25 cellular contexts compared by ENCODE assay signal in genomic region chr6:43793154-43793874, GRCh38. TPM values are rescaled to one million over a fixed set of nuclear protein-coding genes. Genes with fewer than 3 reads are reported as not detected.
DNase-seq lines count a peak whose midpoint lies in the region; ATAC-seq, FAIRE-seq and TF ChIP-seq lines count a peak whose summit lies in the region.
"Had no signal": no experiment of that assay in that cellular context is flagged by ENCODE, and none has a peak within 500 bp of the region (broad histone marks: within the 10 kb centered on the region; RNA-seq: fewer than 3 reads in every experiment).

No MANE protein-coding gene starts in this region.

- in situ Hi-C loops in K562 (cut with MboI) (no loop called here), transverse colon (cut with MboI; ENCODE audit: low pct_ligation_motif_present in 1 of 4, low pct_unique_long_range_greater_than_20kb in 1 of 4, low sequenced_read_pairs in 3 of 4) (no loop called here)

- TF ChIP-seq POLR2A in K562 (conservative IDR thresholded peaks at IDR 0.05) (no peak), transverse colon (IDR thresholded peaks at IDR 0.05) (no peak)

- no peak overlapping the region for H3K14ac ChIP-seq in trophoblast cell (ENCODE audit: low read length)

- H2AFZ ChIP-seq in K562 (ENCODE audit: low read depth, low read length) (no peak overlapping the region), trophoblast cell (ENCODE audit: insufficient read depth, low read length, poor library complexity) (no peak overlapping the region), Karpas-422 (ENCODE audit: low read length) (no peak overlapping the region)
- H2AFZ ChIP-seq: GM23248 had no signal

- TF ChIP-seq RAD21 in K562 (CRISPR knock-in tag; conservative IDR thresholded peaks at IDR 0.05 in 1 of 2, IDR thresholded peaks at IDR 0.05 in 1 of 2) = no peak

- H3K4me2 ChIP-seq in BLaER1 = peak overlapping the region; percentile 50; the same call in 1 of the 2 replicates
- no peak overlapping the region for H3K4me2 ChIP-seq in K562 (ENCODE audit: insufficient read depth, low read length)
- H3K4me2 ChIP-seq in trophoblast cell (ENCODE audit: low read length) = no peak overlapping the region
- no peak overlapping the region for H3K4me2 ChIP-seq in Karpas-422 (ENCODE audit: low read depth, low read length, poor library complexity, severe bottlenecking)

- no peak overlapping the region for H2BK120ac ChIP-seq in trophoblast cell (ENCODE audit: insufficient read depth, low read length, poor library complexity)

- H3K79me1 ChIP-seq in trophoblast cell (ENCODE audit: low read length) = peaks cover 15% of the 10 kb centered on the region

- H3K18ac ChIP-seq in trophoblast cell (ENCODE audit: low read length) = no peak overlapping the region

- ATAC-seq in K562 (no peak), right cardiac atrium (peak; percentile 2 to 3), GM21390 (IDR thresholded peaks at IDR 0.05; ENCODE audit: unreplicated experiment) (no peak)
- ATAC-seq: PC-3 had no signal

- no peak overlapping the region for H3K9ac ChIP-seq in BLaER1
- H3K9ac ChIP-seq in K562 (ENCODE audit: insufficient read depth in 1 of 2, low read depth in 2 of 2, low read length in 2 of 2) = peak overlapping the region in 1 of 2 experiments; percentile 66; a peak in 2 of 4 replicates
- H3K9ac ChIP-seq in trophoblast cell (ENCODE audit: low read length) = no peak overlapping the region
- H3K9ac ChIP-seq in Karpas-422 (ENCODE audit: low read length) = no peak overlapping the region
- H3K9ac ChIP-seq: GM23248 had no signal

- peak overlapping the region; percentile 15 for H2BK12ac ChIP-seq in trophoblast cell (ENCODE audit: low read length)

- H4K91ac ChIP-seq in trophoblast cell (ENCODE audit: low read depth, low read length) = peak overlapping the region; percentile 59

- H4K8ac ChIP-seq in trophoblast cell (ENCODE audit: low read depth, low read length) = no peak overlapping the region

- H3K9me2 ChIP-seq in Karpas-422 (replicated peaks; ENCODE audit: insufficient read depth, low read length) = no peaks in the 10 kb centered on the region

- H4K20me1 ChIP-seq in BLaER1 = no peaks in the 10 kb centered on the region
- H4K20me1 ChIP-seq in K562 (replicated peaks; ENCODE audit: control insufficient read depth, insufficient read depth, low read length) = no peaks in the 10 kb centered on the region
- no peaks in the 10 kb centered on the region for H4K20me1 ChIP-seq in Karpas-422 (ENCODE audit: insufficient read depth, low read depth, low read length)

- peak overlapping the region; percentile 46 for H3K27ac ChIP-seq in BLaER1
- H3K27ac ChIP-seq in K562 (ENCODE audit: extremely low read depth, low read depth, low read length) = no peak overlapping the region
- peak overlapping the region; percentile 30 for H3K27ac ChIP-seq in right cardiac atrium (ENCODE audit: low read length)
- no peak overlapping the region for H3K27ac ChIP-seq in trophoblast cell (ENCODE audit: low read depth, low read length)
- no peak overlapping the region for H3K27ac ChIP-seq in transverse colon
- H3K27ac ChIP-seq in Karpas-422 (ENCODE audit: low read length) = no peak overlapping the region
- H3K27ac ChIP-seq: GM23248, SJSA1 had no signal

- 31% methylated on average over 5 of the region's 5 CpGs for WGBS in K562 (ENCODE audit: insufficient coverage, low coverage, missing lambda C conversion rate)
- 69% methylated on average over 5 of the region's 5 CpGs for WGBS in right cardiac atrium
- WGBS in trophoblast cell (ENCODE audit: extremely low coverage, insufficient coverage, insufficient read length) = no CpG with 5 or more reads among the region's 5 CpGs
- 85% methylated on average over 5 of the region's 5 CpGs; no CpG with 5 or more reads in 1 of the 2 donors for WGBS in transverse colon (ENCODE audit: low coverage in 1 of 2), 2 donors

- H3K79me2 ChIP-seq in K562 (ENCODE audit: control insufficient read depth, insufficient read depth, low read length) = no peaks in the 10 kb centered on the region
- no peaks in the 10 kb centered on the region for H3K79me2 ChIP-seq in trophoblast cell (ENCODE audit: control insufficient read depth, insufficient read depth, low read length, poor library complexity)
- H3K79me2 ChIP-seq in Karpas-422 (ENCODE audit: low read length) = no peaks in the 10 kb centered on the region

- BruUV-seq in K562 (replicated peaks; lab: Mats Ljungman, UMichigan) = no TSS peak

- no peak for TF ChIP-seq EP300 in K562 (IDR thresholded peaks at IDR 0.05; ENCODE audit: low read length)
- TF ChIP-seq EP300 in transverse colon (IDR thresholded peaks at IDR 0.05; ENCODE audit: low read depth) = no peak

- no peak overlapping the region for H3K4ac ChIP-seq in trophoblast cell (ENCODE audit: low read depth, low read length)

- no peaks in the 10 kb centered on the region for H3K36me3 ChIP-seq in BLaER1
- no peaks in the 10 kb centered on the region for H3K36me3 ChIP-seq in K562 (ENCODE audit: control insufficient read depth, insufficient read depth, low read length)
- no peaks in the 10 kb centered on the region for H3K36me3 ChIP-seq in trophoblast cell (ENCODE audit: control insufficient read depth in 1 of 2, insufficient read depth in 2 of 2, low read length in 2 of 2)
- no peaks in the 10 kb centered on the region for H3K36me3 ChIP-seq in transverse colon
- no peaks in the 10 kb centered on the region for H3K36me3 ChIP-seq in Karpas-422 (ENCODE audit: insufficient read depth, low read length)
- H3K36me3 ChIP-seq: SJSA1 had no signal

- TF ChIP-seq CTCF in K562 (IDR thresholded peaks at IDR 0.05 in 2 of 3, conservative IDR thresholded peaks at IDR 0.05 in 1 of 3; ENCODE audit: insufficient read depth in 2 of 3, low read depth in 1 of 3, low read length in 3 of 3) = no peak
- no peak for TF ChIP-seq CTCF in transverse colon (IDR thresholded peaks at IDR 0.05)

- H3K9me3 ChIP-seq in BLaER1 (no peaks in the 10 kb centered on the region), K562 (replicated peaks; ENCODE audit: control insufficient read depth, insufficient read depth, low read depth, low read length) (no peaks in the 10 kb centered on the region), right cardiac atrium (ENCODE audit: control insufficient read depth, low read length) (no peaks in the 10 kb centered on the region), trophoblast cell (ENCODE audit: insufficient read depth, low read depth, low read length) (no peaks in the 10 kb centered on the region), transverse colon (no peaks in the 10 kb centered on the region), Karpas-422 (ENCODE audit: low read length) (no peaks in the 10 kb centered on the region)
- H3K9me3 ChIP-seq: SJSA1 had no signal

- H3K4me3 ChIP-seq in BLaER1 (no peak overlapping the region), K562 (no peak overlapping the region), right cardiac atrium (ENCODE audit: low read length) (no peak overlapping the region), trophoblast cell (ENCODE audit: low read depth, low read length) (no peak overlapping the region), transverse colon (no peak overlapping the region), Karpas-422 (ENCODE audit: low read length) (no peak overlapping the region)
- H3K4me3 ChIP-seq: GM23248, SJSA1 had no signal

- POLR2A ChIA-PET in K562 (lab: Yijun Ruan, JAX) = interaction anchor here (0.5 to 2.0 kb wide), 10 partner anchors 8 to 229 kb away, joined by 3 to 8 read pairs (median 4); no protein-coding TSS in a partner anchor

- no peak overlapping the region for H4K12ac ChIP-seq in trophoblast cell (ENCODE audit: low read depth, low read length)

- no peaks in the 10 kb centered on the region for H3K9me1 ChIP-seq in K562 (ENCODE audit: control insufficient read depth, insufficient read depth, low read length)

- DNase-seq in K562 (ENCODE audit: extremely low read depth in 1 of 4, low spot score in 3 of 4) = no peak
- DNase-seq in right cardiac atrium = no peak
- DNase-seq in trophoblast cell = no peak
- no peak for DNase-seq in transverse colon
- no peak for DNase-seq in hippocampal formation (lab: John Stamatoyannopoulos, UW)
- no peak for DNase-seq in Karpas-422
- DNase-seq: CD4-positive, alpha-beta T cell; GM23248; H9; HFFc6; KG1; MM.1S; NCI-H146; NCI-H1930; NCI-H2107; NCI-H446; NCI-H524 treated with DMSO at 0.1 percent for 48 hours; NCI-H774; PC-3 had no signal

- no peaks in the 10 kb centered on the region for H3K27me3 ChIP-seq in BLaER1
- no peaks in the 10 kb centered on the region for H3K27me3 ChIP-seq in K562 (ENCODE audit: control insufficient read depth in 2 of 2, insufficient read depth in 2 of 2, low read length in 2 of 2)
- no peaks in the 10 kb centered on the region for H3K27me3 ChIP-seq in right cardiac atrium (ENCODE audit: control insufficient read depth, insufficient read depth)
- H3K27me3 ChIP-seq in trophoblast cell (ENCODE audit: insufficient read depth, low read length) = no peaks in the 10 kb centered on the region
- H3K27me3 ChIP-seq in transverse colon = no peaks in the 10 kb centered on the region
- no peaks in the 10 kb centered on the region for H3K27me3 ChIP-seq in Karpas-422 (ENCODE audit: low read length)
- H3K27me3 ChIP-seq: SJSA1 had no signal

- no peak overlapping the region for H2BK5ac ChIP-seq in trophoblast cell (ENCODE audit: low read depth, low read length, poor library complexity)

- intact Hi-C loops in K562 (cut with micrococcal nuclease) = no loop called here
- intact Hi-C loops in right cardiac atrium (cut with DNase I) = no loop called here
- intact Hi-C loops in transverse colon (cut with DNase I; ENCODE audit: low total_unique reads) = no loop called here

- CTCF ChIA-PET in K562 (lab: Yijun Ruan, JAX; ENCODE audit: low intra/inter-chr PET ratio) = no interaction called here

- H3K4me1 ChIP-seq in BLaER1 (peaks cover 20% of the 10 kb centered on the region), K562 (replicated peaks in 1 of 2; ENCODE audit: control insufficient read depth in 2 of 2, insufficient read depth in 2 of 2, low read length in 2 of 2) (peaks cover 14 to 20% of the 10 kb centered on the region in 2 experiments; a peak in 4 of 5 replicates), right cardiac atrium (ENCODE audit: control insufficient read depth, insufficient read depth, low read length) (peaks cover 4% of the 10 kb centered on the region), trophoblast cell (ENCODE audit: control insufficient read depth in 1 of 2, insufficient read depth in 2 of 2, low read length in 2 of 2) (peaks cover 10 to 13% of the 10 kb centered on the region in 2 experiments), transverse colon (peaks cover 2 to 4% (median 3%) of the 10 kb centered on the region in 4 donors), Karpas-422 (ENCODE audit: low read length) (no peaks in the 10 kb centered on the region)

- H2AK5ac ChIP-seq in trophoblast cell (ENCODE audit: low read length) = peak overlapping the region; percentile 39

- no peak for FAIRE-seq in K562 (lab: Jason Lieb, UNC)
- FAIRE-seq: D721Med, GM18507, HTR-8/SVneo had no signal

- H3K23ac ChIP-seq in trophoblast cell (ENCODE audit: low read length) = no peak overlapping the region

RNA-seq across cellular contexts. Expression of gene VEGFA, which starts 23.3 kb away (rescaled TPM):
- total RNA-seq in K562 (2011; cell fraction: chromatin; rRNA removed; ENCODE audit: low replicate concordance) = 511 and 945 TPM in 2 replicates
- total RNA-seq in K562 (2011; cell fraction: nucleolus; rRNA removed) = 536 and 553 TPM in 2 replicates
- 559 and 592 TPM in 2 replicates for total RNA-seq in K562 (2011; cell fraction: nucleoplasm; rRNA removed)
- 124 and 144 TPM in 2 replicates for total RNA-seq in K562 (2014; rRNA removed)
- 66.5 and 70.7 TPM in 2 replicates for total RNA-seq in K562 (2014; rRNA removed; fragmentation: Illumina TruSeq; extraction: Trizol)
- 25.8 and 27.0 TPM in 2 replicates for total RNA-seq in K562 (2015; rRNA removed; fragmentation: Illumina TruSeq; extraction: Trizol)
- total RNA-seq in K562 (2021) = 131 and 159 TPM in 2 replicates
- polyA plus RNA-seq in K562 (2011; rRNA removed) = 271 and 467 TPM in 2 replicates
- polyA plus RNA-seq in K562 (2011; cell fraction: cytosol; rRNA removed) = 222 and 346 TPM in 2 replicates
- 1,880 and 1,961 TPM in 2 replicates for polyA plus RNA-seq in K562 (2011; cell fraction: nucleus; rRNA removed)
- polyA plus RNA-seq in K562 (2012) = 112 and 555 TPM in 2 replicates
- 134 and 172 TPM in 2 replicates for polyA plus RNA-seq in K562 (2014; fragmentation: Illumina TruSeq; extraction: Trizol)
- 10 to 100 TPM; 14.0 to 16.0 TPM for polyA plus RNA-seq in K562 (2014; fragmentation: Nextera tagmentation; extraction: Ambion mirVana)
- 179 and 182 TPM in 2 replicates for polyA plus RNA-seq in K562 (2014; rRNA removed)
- polyA minus RNA-seq in K562 (2011; rRNA and poly(A)+ RNA removed) = 359 and 374 TPM in 2 replicates
- 79.8 and 123 TPM in 2 replicates for polyA minus RNA-seq in K562 (2011; cell fraction: cytosol; rRNA and poly(A)+ RNA removed)
- 310 and 397 TPM in 2 replicates for polyA minus RNA-seq in K562 (2011; cell fraction: nucleus; rRNA and poly(A)+ RNA removed)
- total RNA-seq in right cardiac atrium = 100 to 1,000 TPM; 163 to 296 (median 219) TPM
- polyA plus RNA-seq in right cardiac atrium = 246 TPM
- polyA plus RNA-seq in trophoblast cell (2013) = 111 and 117 TPM in 2 replicates
- total RNA-seq in transverse colon = 100 to 1,000 TPM; 131 to 608 (median 203) TPM
- total RNA-seq in Karpas-422 (2014; rRNA removed; shearing (Covaris generic); ENCODE audit: low replicate concordance) = 146 and 217 TPM in 2 replicates

Comparison
In these comparisons a context has a peak if more than half of its experiments do, and no peak if none do; other contexts are left out.
1. H3K27ac ChIP-seq: peak in BLaER1 (single experiment) and right cardiac atrium (single experiment); none in K562 (single experiment), trophoblast cell (single experiment), transverse colon (0 of 4) and Karpas-422 (single experiment).
2. ATAC-seq: peak in right cardiac atrium (2 of 2); none in K562 (single experiment) and GM21390 (single experiment).